In the genomic region with DNA sequence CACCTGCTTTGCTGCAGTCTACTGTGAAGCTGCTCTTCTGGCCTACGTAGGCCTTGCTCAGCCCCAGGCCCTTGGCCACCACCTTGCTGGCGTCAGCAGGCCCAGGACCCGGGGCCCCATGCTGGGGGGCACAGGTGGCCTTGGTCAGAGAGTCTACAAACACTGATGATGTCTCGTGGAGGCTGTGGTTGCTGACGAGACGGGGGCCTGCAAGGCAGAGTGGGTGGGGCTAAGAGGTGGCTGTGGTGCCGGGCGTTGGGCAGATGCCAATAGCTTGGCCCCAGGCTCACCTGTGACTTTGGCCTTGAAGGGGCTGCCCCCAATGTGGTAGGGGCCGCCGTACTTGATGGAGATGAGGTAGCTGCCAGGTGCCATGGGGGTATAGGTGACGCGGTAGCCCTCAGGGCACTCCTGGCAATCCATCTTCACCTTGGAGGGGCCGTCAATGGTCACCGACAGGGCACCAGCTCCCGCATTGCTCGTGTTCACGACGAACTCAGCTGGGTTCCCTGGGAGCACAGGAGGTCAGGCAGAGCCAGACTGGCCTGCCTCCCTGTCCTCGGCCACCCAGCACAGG, we compare ENCODE assay signal across 19 cellular contexts. TPM values are rescaled to one million over a fixed set of nuclear protein-coding genes. Genes with fewer than 3 reads are reported as not detected.
DNase-seq lines count a peak whose midpoint lies in the region; ATAC-seq and TF ChIP-seq lines count a peak whose summit lies in the region.
"Had no signal": no experiment of that assay in that cellular context is flagged by ENCODE, and none has a peak within 500 bp of the region (broad histone marks: within the 10 kb centered on the region; RNA-seq: fewer than 3 reads in every experiment).

No MANE protein-coding gene starts in this region.

- H3K27ac Mint-ChIP-seq in activated CD8-positive, alpha-beta memory T cell treated with anti-CD3 and anti-CD28 coated beads, Interleukin-2, amount 10 ng/mL, durations not matched to agents 7 days and 5 days: peak overlapping the region; percentile 52
- H3K27ac Mint-ChIP-seq in chondrocyte (ENCODE audit: unreplicated experiment): no peak overlapping the region
- H3K27ac Mint-ChIP-seq: GM23338, nephron had no signal

- H3K27me3 Mint-ChIP-seq in activated CD8-positive, alpha-beta memory T cell treated with anti-CD3 and anti-CD28 coated beads, Interleukin-2, amount 10 ng/mL, durations not matched to agents 7 days and 5 days: no peaks in the 10 kb centered on the region
- H3K27me3 Mint-ChIP-seq in chondrocyte (ENCODE audit: low read depth): no peaks in the 10 kb centered on the region

- peaks cover 7% of the 10 kb centered on the region for H3K36me3 Mint-ChIP-seq in activated CD8-positive, alpha-beta memory T cell treated with anti-CD3 and anti-CD28 coated beads, Interleukin-2, amount 10 ng/mL, durations not matched to agents 7 days and 5 days
- H3K36me3 Mint-ChIP-seq in chondrocyte (ENCODE audit: low read depth): peaks cover 9% of the 10 kb centered on the region

- ATAC-seq in activated CD8-positive, alpha-beta memory T cell treated with anti-CD3 and anti-CD28 coated beads, Interleukin-2, amount 10 ng/mL, durations not matched to agents 7 days and 5 days: no peak
- ATAC-seq in HG03354 (IDR thresholded peaks at IDR 0.05; ENCODE audit: poor library complexity, severe bottlenecking, unreplicated experiment): no peak
- ATAC-seq: GM23338, heart left ventricle had no signal

- no peak overlapping the region for H3K4me3 Mint-ChIP-seq in activated CD8-positive, alpha-beta memory T cell treated with anti-CD3 and anti-CD28 coated beads, Interleukin-2, amount 10 ng/mL, durations not matched to agents 7 days and 5 days
- no peak overlapping the region for H3K4me3 Mint-ChIP-seq in chondrocyte (ENCODE audit: unreplicated experiment)
- H3K4me3 Mint-ChIP-seq: GM23338, nephron had no signal

- intact Hi-C loops in ovary (cut with DNase I): no loop called here

- no peaks in the 10 kb centered on the region for H3K9me3 ChIP-seq in ovary
- H3K9me3 ChIP-seq: heart left ventricle had no signal

- no peak overlapping the region for H3K27ac ChIP-seq in ovary

- no peak for TF ChIP-seq EP300 in ovary (IDR thresholded peaks at IDR 0.05)

- H3K4me1 Mint-ChIP-seq in activated CD8-positive, alpha-beta memory T cell treated with anti-CD3 and anti-CD28 coated beads, Interleukin-2, amount 10 ng/mL, durations not matched to agents 7 days and 5 days: peaks cover 64% of the 10 kb centered on the region
- H3K4me1 Mint-ChIP-seq in chondrocyte (ENCODE audit: low read depth): no peaks in the 10 kb centered on the region
- H3K4me1 Mint-ChIP-seq: nephron had no signal

- no peak for DNase-seq in activated CD8-positive, alpha-beta memory T cell treated with anti-CD3 and anti-CD28 coated beads, Interleukin-2, amount 10 ng/mL, durations not matched to agents 7 days and 5 days
- no peak for DNase-seq in activated CD8-positive, alpha-beta memory T cell treated with anti-CD3 and anti-CD28 coated beads for 24 hours
- DNase-seq in HCEC 1CT (peak; percentile 3), chondrocyte (ENCODE audit: low spot score) (peak; percentile 74), ovary (peak in 4 of 5 donors; percentile 27 to 46 (median 41)), cerebellum (ENCODE audit: low spot score) (no peak), glomerular visceral epithelial cell (ENCODE audit: extremely low spot score) (no peak)
- DNase-seq: activated CD4-positive, alpha-beta T cell treated with anti-CD3 and anti-CD28 coated beads for 48 hours; activated naive CD4-positive, alpha-beta T cell treated with anti-CD3 and anti-CD28 coated beads, Interleukin-2, amount 50 U/mL, for 16 hours; central memory CD4-positive, alpha-beta T cell; NCI-H187 treated with DMSO at 0.1 percent for 48 hours; NCI-H526 treated with DMSO at 0.1 percent for 48 hours had no signal

- H3K36me3 ChIP-seq in ovary: no peaks in the 10 kb centered on the region

- no peaks in the 10 kb centered on the region for H3K9me3 Mint-ChIP-seq in activated CD8-positive, alpha-beta memory T cell treated with anti-CD3 and anti-CD28 coated beads, Interleukin-2, amount 10 ng/mL, durations not matched to agents 7 days and 5 days (ENCODE audit: low read depth)
- no peaks in the 10 kb centered on the region for H3K9me3 Mint-ChIP-seq in chondrocyte (ENCODE audit: low read depth)
- H3K9me3 Mint-ChIP-seq: GM23338, nephron had no signal

- TF ChIP-seq CTCF in chondrocyte (IDR thresholded peaks at IDR 0.05) (no peak), ovary (IDR thresholded peaks at IDR 0.05) (no peak)

- H3K4me3 ChIP-seq in ovary: no peak overlapping the region
- H3K4me3 ChIP-seq: GM23338, heart left ventricle had no signal

- 66 to 72% (median 71%) methylated on average over 18 to 19 of the region's 19 CpGs for WGBS in ovary, 3 donors

- no peaks in the 10 kb centered on the region for H3K27me3 ChIP-seq in ovary
- H3K27me3 ChIP-seq: heart left ventricle had no signal

- CTCF ChIA-PET in activated CD8-positive, alpha-beta memory T cell treated with anti-CD3 and anti-CD28 coated beads, Interleukin-2, amount 10 ng/mL, durations not matched to agents 7 days and 5 days (lab: Charles Lee): interaction anchor here (1.7 kb wide), 1 partner anchor 17 kb away, joined by 5 read pairs; no protein-coding TSS in a partner anchor

- H3K4me1 ChIP-seq in ovary (ENCODE audit: insufficient read depth): no peaks in the 10 kb centered on the region

- no peak for TF ChIP-seq POLR2A in ovary (IDR thresholded peaks at IDR 0.05)

RNA-seq across cellular contexts. Expression of a gene that starts 25.0 kb away (rescaled TPM):
- total RNA-seq in activated CD8-positive, alpha-beta memory T cell treated with anti-CD3 and anti-CD28 coated beads, Interleukin-2, amount 10 ng/mL, durations not matched to agents 7 days and 5 days: 1,000 to 10,000 TPM; 1,602 to 2,011 TPM
- total RNA-seq in chondrocyte (1,923 to 4,327 TPM (median 4,325 TPM) in 3 replicates), ovary (1,000 to 10,000 TPM in 4 of 7 donors, 100 to 1,000 TPM in 3; 327 to 2,249 (median 1,321) TPM), cerebellum (131 TPM)
- polyA plus RNA-seq in ovary: 100 to 1,000 TPM; 378 to 647 TPM

RNA-seq across cellular contexts. Expression of a gene that starts 29.6 kb away (rescaled TPM):
- 10 to 100 TPM; 64.6 to 70.2 TPM for total RNA-seq in activated CD8-positive, alpha-beta memory T cell treated with anti-CD3 and anti-CD28 coated beads, Interleukin-2, amount 10 ng/mL, durations not matched to agents 7 days and 5 days
- total RNA-seq in chondrocyte: 66.3 to 81.7 TPM (median 81.1 TPM) in 3 replicates
- 100 to 1,000 TPM in 5 of 7 donors, 10 to 100 TPM in 2; 40.5 to 158 (median 107) TPM for total RNA-seq in ovary
- 100 to 1,000 TPM in 1 of 2 donors, 10 to 100 TPM in 1; 55.1 to 146 TPM for polyA plus RNA-seq in ovary
- total RNA-seq in cerebellum: 18.8 TPM

RNA-seq across cellular contexts. Expression of a gene that starts 48.7 kb away (rescaled TPM):
- 1,000 to 10,000 TPM; 2,013 to 2,356 TPM for total RNA-seq in activated CD8-positive, alpha-beta memory T cell treated with anti-CD3 and anti-CD28 coated beads, Interleukin-2, amount 10 ng/mL, durations not matched to agents 7 days and 5 days
- total RNA-seq in chondrocyte (1,847 to 2,160 TPM (median 2,120 TPM) in 3 replicates), ovary (over 10,000 TPM in 1 of 7 donors, 1,000 to 10,000 TPM in 6; 6,380 to 12,508 (median 7,126) TPM), cerebellum (1,446 TPM)
- over 10,000 TPM in 1 of 2 donors, 1,000 to 10,000 TPM in 1; 4,233 to 12,949 TPM for polyA plus RNA-seq in ovary

RNA-seq across cellular contexts. Expression of a gene that starts 53.9 kb away (rescaled TPM):
- total RNA-seq in activated CD8-positive, alpha-beta memory T cell treated with anti-CD3 and anti-CD28 coated beads, Interleukin-2, amount 10 ng/mL, durations not matched to agents 7 days and 5 days: 1 to 10 TPM in 1 of 2 experiments, under 1 TPM in 1; 0.75 to 1.1 TPM
- not detected in 3 replicates for total RNA-seq in chondrocyte
- under 1 TPM in 4 of 7 donors, not detected in 3; 0.12 to 0.36 (median 0.23) TPM for total RNA-seq in ovary
- under 1 TPM; 0.38 to 0.91 TPM for polyA plus RNA-seq in ovary
- 5.0 TPM for total RNA-seq in cerebellum
- total RNA-seq: endothelial cell of umbilical vein, GM23338, RPMI7951 had no signal
- polyA plus RNA-seq: GM23338 had no signal

RNA-seq across cellular contexts. Expression of a gene that starts 54.5 kb away (rescaled TPM):
- total RNA-seq in activated CD8-positive, alpha-beta memory T cell treated with anti-CD3 and anti-CD28 coated beads, Interleukin-2, amount 10 ng/mL, durations not matched to agents 7 days and 5 days: not detected
- total RNA-seq in chondrocyte (not detected in 3 replicates), ovary (not detected), cerebellum (not detected)
- polyA plus RNA-seq in ovary: not detected
- total RNA-seq: endothelial cell of umbilical vein; GM23338; heart left ventricle; RPMI7951; T-helper 2 cell treated with Interferon-gamma antibody and Interleukin-4, amounts not matched to agents 100 ng/mL and 5 ng/mL, for 36 hours had no signal
- polyA plus RNA-seq: endothelial cell of umbilical vein, GM23338, heart left ventricle had no signal

Comparison
In these comparisons a context has a peak if more than half of its experiments do, and no peak if none do; other contexts are left out.
1. DNase-seq: peak in HCEC 1CT (single experiment), chondrocyte (single experiment) and ovary (4 of 5); none in activated CD8-positive, alpha-beta memory T cell treated with anti-CD3 and anti-CD28 coated beads, Interleukin-2, amount 10 ng/mL, durations not matched to agents 7 days and 5 days (single experiment), activated CD8-positive, alpha-beta memory T cell treated with anti-CD3 and anti-CD28 coated beads for 24 hours (single experiment), cerebellum (single experiment) and glomerular visceral epithelial cell (single experiment).